ENCODE assay signal across 2 cellular contexts in genomic region chr10:110372656-110373055, GRCh38.
TF ChIP-seq lines count a peak whose summit lies in the region.

No MANE protein-coding gene starts in this region.

TF ChIP-seq in Ishikawa, 13 proteins besides CTCF, POLR2A, EP300 and RAD21 (continued from another document):
- TF ChIP-seq, protein P1, sequence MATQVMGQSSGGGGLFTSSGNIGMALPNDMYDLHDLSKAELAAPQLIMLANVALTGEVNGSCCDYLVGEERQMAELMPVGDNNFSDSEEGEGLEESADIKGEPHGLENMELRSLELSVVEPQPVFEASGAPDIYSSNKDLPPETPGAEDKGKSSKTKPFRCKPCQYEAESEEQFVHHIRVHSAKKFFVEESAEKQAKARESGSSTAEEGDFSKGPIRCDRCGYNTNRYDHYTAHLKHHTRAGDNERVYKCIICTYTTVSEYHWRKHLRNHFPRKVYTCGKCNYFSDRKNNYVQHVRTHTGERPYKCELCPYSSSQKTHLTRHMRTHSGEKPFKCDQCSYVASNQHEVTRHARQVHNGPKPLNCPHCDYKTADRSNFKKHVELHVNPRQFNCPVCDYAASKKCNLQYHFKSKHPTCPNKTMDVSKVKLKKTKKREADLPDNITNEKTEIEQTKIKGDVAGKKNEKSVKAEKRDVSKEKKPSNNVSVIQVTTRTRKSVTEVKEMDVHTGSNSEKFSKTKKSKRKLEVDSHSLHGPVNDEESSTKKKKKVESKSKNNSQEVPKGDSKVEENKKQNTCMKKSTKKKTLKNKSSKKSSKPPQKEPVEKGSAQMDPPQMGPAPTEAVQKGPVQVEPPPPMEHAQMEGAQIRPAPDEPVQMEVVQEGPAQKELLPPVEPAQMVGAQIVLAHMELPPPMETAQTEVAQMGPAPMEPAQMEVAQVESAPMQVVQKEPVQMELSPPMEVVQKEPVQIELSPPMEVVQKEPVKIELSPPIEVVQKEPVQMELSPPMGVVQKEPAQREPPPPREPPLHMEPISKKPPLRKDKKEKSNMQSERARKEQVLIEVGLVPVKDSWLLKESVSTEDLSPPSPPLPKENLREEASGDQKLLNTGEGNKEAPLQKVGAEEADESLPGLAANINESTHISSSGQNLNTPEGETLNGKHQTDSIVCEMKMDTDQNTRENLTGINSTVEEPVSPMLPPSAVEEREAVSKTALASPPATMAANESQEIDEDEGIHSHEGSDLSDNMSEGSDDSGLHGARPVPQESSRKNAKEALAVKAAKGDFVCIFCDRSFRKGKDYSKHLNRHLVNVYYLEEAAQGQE (IDR thresholded peaks at IDR 0.05; ENCODE audit: low read depth), result no peak
- no peak for TF ChIP-seq EGR1 (IDR thresholded peaks at IDR 0.05)
- no peak for TF ChIP-seq TEAD4 (IDR thresholded peaks at IDR 0.05)
- no peak for TF ChIP-seq FOXM1 (IDR thresholded peaks at IDR 0.05; ENCODE audit: borderline replicate concordance, low read depth)
- 0 out of 2 replicates have a peak, but pooled peaks have one; percentile 47 for TF ChIP-seq TCF12 (IDR thresholded peaks at IDR 0.05; ENCODE audit: low read depth)

TF ChIP-seq in K562, 482 proteins besides CTCF, POLR2A, EP300 and RAD21 (continued from another document):
- TF ChIP-seq CEBPG (CRISPR knock-in tag; IDR thresholded peaks at IDR 0.05) (no peak), CEBPG (tag; conservative IDR thresholded peaks at IDR 0.05 in 1 of 2, IDR thresholded peaks at IDR 0.05 in 1 of 2) (0 out of 4 replicates have a peak, but pooled peaks of 1 of the 2 experiments have one; percentile 57), JUND (IDR thresholded peaks at IDR 0.05; ENCODE audit: borderline replicate concordance, low read depth, low read length) (no peak), JUND (tag; IDR thresholded peaks at IDR 0.05; ENCODE audit: borderline replicate concordance, low read depth, low read length) (0 out of 3 replicates have a peak, but pooled peaks have one; percentile 14), FOSL1 (tag; conservative IDR thresholded peaks at IDR 0.05) (peak; percentile 61; the same call in 1 of the 2 replicates)
- TF ChIP-seq, protein P2, sequence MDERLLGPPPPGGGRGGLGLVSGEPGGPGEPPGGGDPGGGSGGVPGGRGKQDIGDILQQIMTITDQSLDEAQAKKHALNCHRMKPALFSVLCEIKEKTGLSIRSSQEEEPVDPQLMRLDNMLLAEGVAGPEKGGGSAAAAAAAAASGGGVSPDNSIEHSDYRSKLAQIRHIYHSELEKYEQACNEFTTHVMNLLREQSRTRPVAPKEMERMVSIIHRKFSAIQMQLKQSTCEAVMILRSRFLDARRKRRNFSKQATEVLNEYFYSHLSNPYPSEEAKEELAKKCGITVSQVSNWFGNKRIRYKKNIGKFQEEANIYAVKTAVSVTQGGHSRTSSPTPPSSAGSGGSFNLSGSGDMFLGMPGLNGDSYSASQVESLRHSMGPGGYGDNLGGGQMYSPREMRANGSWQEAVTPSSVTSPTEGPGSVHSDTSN (CRISPR knock-in tag; IDR thresholded peaks at IDR 0.05; ENCODE audit: low read depth), result no peak
- TF ChIP-seq, protein P2 (tag; conservative IDR thresholded peaks at IDR 0.05; ENCODE audit: low read depth), result peak; percentile 46; the same call in 1 of the 2 replicates
